In genomic region chr1:24186993-24187790, GRCh38 we compare ENCODE assay signal across 8 cellular contexts. TPM values are rescaled to one million over a fixed set of nuclear protein-coding genes. Genes with fewer than 3 reads are reported as not detected.
DNase-seq lines count a peak whose midpoint lies in the region; ATAC-seq and TF ChIP-seq lines count a peak whose summit lies in the region.

Gene IFNLR1, minus strand, starts transcription at chr1:24187289. Its CDS starts 41 bp downstream, at chr1:24187248.

- intact Hi-C loops in activated CD4-positive, alpha-beta T cell treated with anti-CD3 and anti-CD28 coated beads, Interleukin-2, amount 10 ng/mL, durations not matched to agents 24 days and 14 days (cut with micrococcal nuclease) = loop anchor here (5.0 kb wide), 3 partner anchors 205 to 845 kb away; partner anchors contain the start of gene SRSF10

- peak within 1 kb of the TSS; percentile 78 for H3K27ac Mint-ChIP-seq in activated CD4-positive, alpha-beta T cell treated with anti-CD3 and anti-CD28 coated beads, Interleukin-2, amount 10 ng/mL, durations not matched to agents 24 days and 14 days
- H3K27ac Mint-ChIP-seq in mesothelial cell of epicardium = peak within 1 kb of the TSS; percentile 89

- peaks cover 3% of the 10 kb centered on the region for H3K36me3 Mint-ChIP-seq in activated CD4-positive, alpha-beta T cell treated with anti-CD3 and anti-CD28 coated beads, Interleukin-2, amount 10 ng/mL, durations not matched to agents 24 days and 14 days (ENCODE audit: low read depth)
- no peaks in the 10 kb centered on the region for H3K36me3 Mint-ChIP-seq in mesothelial cell of epicardium

- H3K4me1 Mint-ChIP-seq in activated CD4-positive, alpha-beta T cell treated with anti-CD3 and anti-CD28 coated beads, Interleukin-2, amount 10 ng/mL, durations not matched to agents 24 days and 14 days = peaks cover 34% of the 10 kb centered on the region
- H3K4me1 Mint-ChIP-seq in mesothelial cell of epicardium = peaks cover 11% of the 10 kb centered on the region

- H3K9me3 Mint-ChIP-seq in activated CD4-positive, alpha-beta T cell treated with anti-CD3 and anti-CD28 coated beads, Interleukin-2, amount 10 ng/mL, durations not matched to agents 24 days and 14 days = peaks cover 12% of the 10 kb centered on the region
- H3K9me3 Mint-ChIP-seq in mesothelial cell of epicardium = no peaks in the 10 kb centered on the region

- H3K27me3 Mint-ChIP-seq in activated CD4-positive, alpha-beta T cell treated with anti-CD3 and anti-CD28 coated beads, Interleukin-2, amount 10 ng/mL, durations not matched to agents 24 days and 14 days = peaks cover 2% of the 10 kb centered on the region
- peaks cover 22% of the 10 kb centered on the region for H3K27me3 Mint-ChIP-seq in mesothelial cell of epicardium (ENCODE audit: low read depth)

- no peak for TF ChIP-seq CTCF in mesothelial cell of epicardium (IDR thresholded peaks at IDR 0.05; ENCODE audit: unreplicated experiment)

- H3K4me3 Mint-ChIP-seq in activated CD4-positive, alpha-beta T cell treated with anti-CD3 and anti-CD28 coated beads, Interleukin-2, amount 10 ng/mL, durations not matched to agents 24 days and 14 days = peak within 1 kb of the TSS; percentile 82
- H3K4me3 Mint-ChIP-seq in mesothelial cell of epicardium = peak within 1 kb of the TSS; percentile 80

- ATAC-seq in GM18498 (IDR thresholded peaks at IDR 0.05; ENCODE audit: unreplicated experiment) (peak; percentile 44), HG02840 (IDR thresholded peaks at IDR 0.05; ENCODE audit: low FRiP score, unreplicated experiment) (no peak)

- DNase-seq in NCI-H1436 (lab: John Stamatoyannopoulos, UW) (peak; percentile 87), ecto neural progenitor cell (ENCODE audit: low spot score) (peak; percentile 75), mesothelial cell of epicardium (ENCODE audit: low spot score in 2 of 2, unreplicated experiment in 2 of 2) (peak; percentile 47 to 64), SKM-1 treated with dmso at 0.1 percent for 144 hours (lab: John Stamatoyannopoulos, UW; ENCODE audit: unreplicated experiment) (no peak)
- DNase-seq in activated CD4-positive, alpha-beta T cell treated with anti-CD3 and anti-CD28 coated beads, Interleukin-2, amount 10 ng/mL, durations not matched to agents 24 days and 14 days = peak; percentile 90
- peak; percentile 39 to 48 for DNase-seq in stimulated activated CD8-positive, alpha-beta memory T cell treated with anti-CD3 and anti-CD28 coated beads, Interleukin-2, amount 100 ng/mL, for 1 hour (ENCODE audit: low read depth in 2 of 2)

RNA-seq across cellular contexts. Expression of gene IFNLR1, which starts in this region (rescaled TPM):
- 5.3 and 5.6 TPM in 2 replicates for total RNA-seq in activated CD4-positive, alpha-beta T cell treated with anti-CD3 and anti-CD28 coated beads, Interleukin-2, amount 10 ng/mL, durations not matched to agents 24 days and 14 days
- 12.1 to 13.0 TPM (median 12.1 TPM) in 3 replicates for total RNA-seq in mesothelial cell of epicardium
